In genomic region chr3:147152476-147152875, GRCh38 we compare ENCODE assay signal across 2 cellular contexts.
TF ChIP-seq lines count a peak whose summit lies in the region.

No MANE protein-coding gene starts in this region.

TF ChIP-seq in HepG2, 621 proteins besides CTCF, POLR2A, EP300 and RAD21 (continued from another document):
- TF ChIP-seq ZBTB40 (IDR thresholded peaks at IDR 0.05) (peak; percentile 81), ZBTB40 (CRISPR knock-in tag; IDR thresholded peaks at IDR 0.05) (no peak)

TF ChIP-seq in GM12878, 131 proteins besides CTCF, POLR2A, EP300 and RAD21 (continued from another document):
- peak; percentile 30; the same call in 1 of the 2 replicates for TF ChIP-seq ZBTB40 (IDR thresholded peaks at IDR 0.05; ENCODE audit: borderline replicate concordance)
